ENCODE assay signal across 8 cellular contexts in genomic region chr11:119100960-119101349, GRCh38. TPM values are rescaled to one million over a fixed set of nuclear protein-coding genes. Genes with fewer than 3 reads are reported as not detected.
A peak's percentile ranks its signal among the peaks of the same experiment; 100 is the strongest.
DNase-seq lines count a peak whose midpoint lies in the region; ATAC-seq, FAIRE-seq and TF ChIP-seq lines count a peak whose summit lies in the region.

No MANE protein-coding gene starts in this region.

- peak overlapping the region; percentile 97 for H3K4me2 ChIP-seq in OCI-LY1 (ENCODE audit: low read length)
- H3K4me2 ChIP-seq in endothelial cell of umbilical vein (ENCODE audit: insufficient read depth, low read length): peak overlapping the region; percentile 91

- peak; percentile 55 for FAIRE-seq in endothelial cell of umbilical vein (lab: Jason Lieb, UNC)

- H3K9me2 ChIP-seq in OCI-LY1 (ENCODE audit: low read depth, low read length): no peaks in the 10 kb centered on the region

- H3K9me3 ChIP-seq in Caco-2: no peaks in the 10 kb centered on the region
- no peaks in the 10 kb centered on the region for H3K9me3 ChIP-seq in OCI-LY1 (ENCODE audit: low read length)
- H3K9me3 ChIP-seq in endothelial cell of umbilical vein (replicated peaks; ENCODE audit: control insufficient read depth, insufficient read depth, low read length): no peaks in the 10 kb centered on the region

- DNase-seq in Caco-2 (no peak), endothelial cell of umbilical vein (ENCODE audit: low read depth, low spot score) (no peak), osteocyte (ENCODE audit: extremely low spot score, unreplicated experiment) (no peak), hypothalamus (lab: John Stamatoyannopoulos, UW) (no peak), DMS114 treated with DMSO at 0.1 percent for 48 hours (lab: John Stamatoyannopoulos, UW; ENCODE audit: unreplicated experiment) (no peak)

- POLR2A ChIA-PET in Caco-2 (lab: Charles Lee): interaction anchor here (1.5 to 2.3 kb wide), 2 partner anchors 21 to 103 kb away, joined by 6 to 71 read pairs; partner anchors contain the start of genes CENATAC and HINFP
- POLR2A ChIA-PET in endothelial cell of umbilical vein (lab: Charles Lee): no interaction called here

- H3K27ac ChIP-seq in OCI-LY1 (ENCODE audit: low read depth, low read length, poor library complexity, severe bottlenecking) (peak overlapping the region; percentile 36), endothelial cell of umbilical vein (ENCODE audit: insufficient read depth, low read depth, low read length) (peak overlapping the region; percentile 94)

- H3K27me3 ChIP-seq in Caco-2 (replicated peaks; ENCODE audit: control insufficient read depth, insufficient read depth, low read length): no peaks in the 10 kb centered on the region
- no peaks in the 10 kb centered on the region for H3K27me3 ChIP-seq in OCI-LY1 (ENCODE audit: insufficient read depth, low read length)
- H3K27me3 ChIP-seq in endothelial cell of umbilical vein (ENCODE audit: control insufficient read depth in 2 of 2, insufficient read depth in 2 of 2, low read length in 2 of 2): no peaks in the 10 kb centered on the region

- no peak for TF ChIP-seq POLR2A in endothelial cell of umbilical vein (IDR thresholded peaks at IDR 0.05; ENCODE audit: low read depth, low read length)

- BruUV-seq in Caco-2 (replicated peaks; lab: Mats Ljungman, UMichigan) (no TSS peak), endothelial cell of umbilical vein (replicated peaks; lab: Mats Ljungman, UMichigan) (no TSS peak)

- no peaks in the 10 kb centered on the region for H3K9me1 ChIP-seq in endothelial cell of umbilical vein (replicated peaks; ENCODE audit: control insufficient read depth, extremely low read depth, insufficient read depth, low read length)

- H3K9me3 Mint-ChIP-seq in Caco-2 (ENCODE audit: unreplicated experiment): no peaks in the 10 kb centered on the region
- H3K9me3 Mint-ChIP-seq in osteocyte (ENCODE audit: unreplicated experiment): no peaks in the 10 kb centered on the region

- H3K27ac Mint-ChIP-seq in Caco-2 (ENCODE audit: unreplicated experiment) (peak overlapping the region; percentile 98), osteocyte (ENCODE audit: unreplicated experiment) (peak overlapping the region; percentile 100)

- peaks cover 18% of the 10 kb centered on the region for H3K4me1 ChIP-seq in Caco-2
- H3K4me1 ChIP-seq in OCI-LY1 (ENCODE audit: insufficient read depth, low read length, severe bottlenecking): peaks cover 43% of the 10 kb centered on the region
- peaks cover 19% of the 10 kb centered on the region for H3K4me1 ChIP-seq in endothelial cell of umbilical vein (ENCODE audit: control insufficient read depth, extremely low read depth, insufficient read depth, low read length)

- CTCF ChIA-PET in Caco-2 (lab: Charles Lee): no interaction called here
- CTCF ChIA-PET in endothelial cell of umbilical vein (lab: Charles Lee): no interaction called here

- H3K4me3 ChIP-seq in Caco-2 (ENCODE audit: low read depth, low read length) (peak overlapping the region; percentile 43), OCI-LY1 (ENCODE audit: low read depth, low read length, poor library complexity, severe bottlenecking) (peak overlapping the region; percentile 98), endothelial cell of umbilical vein (replicated peaks in 1 of 3; ENCODE audit: insufficient read depth in 1 of 3, low read depth in 1 of 3, low read length in 3 of 3) (peak overlapping the region; percentile 81 to 97 (median 86))

- no peak overlapping the region for H2AFZ ChIP-seq in OCI-LY1 (ENCODE audit: low read length)
- H2AFZ ChIP-seq in endothelial cell of umbilical vein (ENCODE audit: low read depth, low read length): peak overlapping the region; percentile 65

- intact Hi-C loops in Caco-2 (cut with micrococcal nuclease; ENCODE audit: unreplicated experiment) (loop anchor here (1.0 kb wide), 2 partner anchors 20 to 34 kb away; partner anchors contain the start of genes HINFP and VPS11), endothelial cell of umbilical vein (cut with micrococcal nuclease) (loop anchor here (1.0 to 2.0 kb wide), 2 partner anchors 34 to 44 kb away; partner anchors contain the start of gene VPS11)

- H3K4me1 Mint-ChIP-seq in Caco-2 (ENCODE audit: low read depth, unreplicated experiment) (peaks cover 28% of the 10 kb centered on the region), osteocyte (ENCODE audit: unreplicated experiment) (peaks cover 32% of the 10 kb centered on the region)

- H3K36me3 ChIP-seq in Caco-2 (ENCODE audit: control insufficient read depth, insufficient read depth, low read length): peaks cover 3% of the 10 kb centered on the region; the same call in 1 of the 2 replicates
- peaks cover 29% of the 10 kb centered on the region for H3K36me3 ChIP-seq in OCI-LY1 (ENCODE audit: insufficient read depth, low read length)
- peaks cover 7 to 19% of the 10 kb centered on the region in 2 experiments for H3K36me3 ChIP-seq in endothelial cell of umbilical vein (ENCODE audit: control insufficient read depth in 2 of 2, extremely low read depth in 1 of 2, insufficient read depth in 2 of 2, low read length in 2 of 2)

- H3K27me3 Mint-ChIP-seq in Caco-2 (ENCODE audit: insufficient read depth, unreplicated experiment) (no peaks in the 10 kb centered on the region), osteocyte (ENCODE audit: unreplicated experiment) (no peaks in the 10 kb centered on the region)

- TF ChIP-seq CTCF in Caco-2 (IDR thresholded peaks at IDR 0.05; ENCODE audit: insufficient read depth in 1 of 2, low read depth in 1 of 2, low read length in 1 of 2, severe bottlenecking in 1 of 2, unreplicated experiment in 1 of 2): no peak
- no peak for TF ChIP-seq CTCF in OCI-LY1 (IDR thresholded peaks at IDR 0.05; ENCODE audit: low read length)
- no peak for TF ChIP-seq CTCF in endothelial cell of umbilical vein (IDR thresholded peaks at IDR 0.05; ENCODE audit: extremely low read depth in 1 of 2, insufficient read depth in 1 of 2, low read depth in 1 of 2, low read length in 2 of 2)
- TF ChIP-seq CTCF in osteocyte (IDR thresholded peaks at IDR 0.05): no peak

- no peak for ATAC-seq in GM18519 (IDR thresholded peaks at IDR 0.05; ENCODE audit: low FRiP score, unreplicated experiment)
- no peak for ATAC-seq in GM21390 (IDR thresholded peaks at IDR 0.05; ENCODE audit: unreplicated experiment)

- dilution Hi-C loops in endothelial cell of umbilical vein (cut with MboI; ENCODE audit: extremely low pct_ligation_motif_present, low sequenced_read_pairs): no loop called here

- peaks cover 59% of the 10 kb centered on the region for H3K36me3 Mint-ChIP-seq in Caco-2 (ENCODE audit: insufficient read depth, unreplicated experiment)
- H3K36me3 Mint-ChIP-seq in osteocyte (ENCODE audit: unreplicated experiment): peaks cover 19% of the 10 kb centered on the region

- H3K9ac ChIP-seq in OCI-LY1 (ENCODE audit: low read length) (peak overlapping the region; percentile 88), endothelial cell of umbilical vein (replicated peaks; ENCODE audit: extremely low read depth, insufficient read depth, low read length) (peak overlapping the region; percentile 89)

- H3K79me2 ChIP-seq in OCI-LY1 (ENCODE audit: insufficient read depth, low read length): no peaks in the 10 kb centered on the region
- H3K79me2 ChIP-seq in endothelial cell of umbilical vein (ENCODE audit: control insufficient read depth, insufficient read depth, low read length): peaks cover 15% of the 10 kb centered on the region

- no peaks in the 10 kb centered on the region; the same call in 1 of the 2 replicates for H3F3A ChIP-seq in OCI-LY1 (ENCODE audit: insufficient read depth, low read length)

- H4K20me1 ChIP-seq in OCI-LY1 (ENCODE audit: insufficient read depth, low read length) (no peaks in the 10 kb centered on the region), endothelial cell of umbilical vein (replicated peaks; ENCODE audit: control insufficient read depth, extremely low read depth, insufficient read depth, low read length) (no peaks in the 10 kb centered on the region)

- H3K4me3 Mint-ChIP-seq in Caco-2 (ENCODE audit: unreplicated experiment): peak overlapping the region; percentile 85
- H3K4me3 Mint-ChIP-seq in osteocyte (ENCODE audit: unreplicated experiment): peak overlapping the region; percentile 97

RNA-seq across cellular contexts. Expression of gene DPAGT1, which starts 0.7 kb away (rescaled TPM):
- total RNA-seq in Caco-2 (2022) (117 and 119 TPM in 2 replicates), endothelial cell of umbilical vein (48.4 and 62.0 TPM in 2 replicates), osteocyte (44.4 and 45.2 TPM in 2 replicates)
- 203 and 212 TPM in 2 replicates for polyA plus RNA-seq in endothelial cell of umbilical vein
- polyA plus RNA-seq in endothelial cell of umbilical vein (2011; cell fraction: cytosol; rRNA removed): 61.5 and 62.3 TPM in 2 replicates
- polyA plus RNA-seq in endothelial cell of umbilical vein (2011; cell fraction: nucleus; rRNA removed): 193 and 217 TPM in 2 replicates
- polyA plus RNA-seq in endothelial cell of umbilical vein (2012): 48.5 and 55.0 TPM in 2 replicates
- 139 and 143 TPM in 2 replicates for polyA minus RNA-seq in endothelial cell of umbilical vein
- 26.4 TPM for polyA minus RNA-seq in endothelial cell of umbilical vein (2011; cell fraction: cytosol; rRNA and poly(A)+ RNA removed)
- 47.7 and 59.0 TPM in 2 replicates for polyA minus RNA-seq in endothelial cell of umbilical vein (2011; cell fraction: nucleus; rRNA and poly(A)+ RNA removed)

RNA-seq across cellular contexts. Expression of gene C2CD2L, which starts 6.2 kb away (rescaled TPM):
- 14.7 and 15.4 TPM in 2 replicates for total RNA-seq in Caco-2 (2022)
- total RNA-seq in endothelial cell of umbilical vein: 10.4 and 10.5 TPM in 2 replicates
- 9.1 and 10.2 TPM in 2 replicates for polyA plus RNA-seq in endothelial cell of umbilical vein
- polyA plus RNA-seq in endothelial cell of umbilical vein (2011; cell fraction: cytosol; rRNA removed): 5.2 and 7.3 TPM in 2 replicates
- 14.9 and 16.1 TPM in 2 replicates for polyA plus RNA-seq in endothelial cell of umbilical vein (2011; cell fraction: nucleus; rRNA removed)
- 6.6 and 7.6 TPM in 2 replicates for polyA plus RNA-seq in endothelial cell of umbilical vein (2012)
- polyA minus RNA-seq in endothelial cell of umbilical vein: 16.0 and 17.0 TPM in 2 replicates
- polyA minus RNA-seq in endothelial cell of umbilical vein (2011; cell fraction: cytosol; rRNA and poly(A)+ RNA removed): 6.7 TPM
- polyA minus RNA-seq in endothelial cell of umbilical vein (2011; cell fraction: nucleus; rRNA and poly(A)+ RNA removed): 9.4 and 14.3 TPM in 2 replicates
- 10.9 and 11.7 TPM in 2 replicates for total RNA-seq in osteocyte

RNA-seq across cellular contexts. Expression of gene HMBS, which starts 16.3 kb away (rescaled TPM):
- total RNA-seq in Caco-2 (2022): 94.9 and 95.7 TPM in 2 replicates
- 13.5 and 16.1 TPM in 2 replicates for total RNA-seq in endothelial cell of umbilical vein
- 23.9 and 24.8 TPM in 2 replicates for polyA plus RNA-seq in endothelial cell of umbilical vein
- polyA plus RNA-seq in endothelial cell of umbilical vein (2011; cell fraction: cytosol; rRNA removed): 26.5 and 26.8 TPM in 2 replicates
- 32.3 and 32.4 TPM in 2 replicates for polyA plus RNA-seq in endothelial cell of umbilical vein (2011; cell fraction: nucleus; rRNA removed)
- polyA plus RNA-seq in endothelial cell of umbilical vein (2012): 19.0 and 21.7 TPM in 2 replicates
- 17.8 and 18.6 TPM in 2 replicates for polyA minus RNA-seq in endothelial cell of umbilical vein
- 31.5 TPM for polyA minus RNA-seq in endothelial cell of umbilical vein (2011; cell fraction: cytosol; rRNA and poly(A)+ RNA removed)
- polyA minus RNA-seq in endothelial cell of umbilical vein (2011; cell fraction: nucleus; rRNA and poly(A)+ RNA removed): 7.9 and 8.6 TPM in 2 replicates
- total RNA-seq in osteocyte: 15.7 and 18.6 TPM in 2 replicates

RNA-seq across cellular contexts. Expression of gene HINFP, which starts 20.4 kb away (rescaled TPM):
- total RNA-seq in Caco-2 (2022): 61.6 and 65.2 TPM in 2 replicates
- total RNA-seq in endothelial cell of umbilical vein: 32.6 and 33.4 TPM in 2 replicates
- 30.8 and 34.6 TPM in 2 replicates for polyA plus RNA-seq in endothelial cell of umbilical vein
- 21.0 and 21.9 TPM in 2 replicates for polyA plus RNA-seq in endothelial cell of umbilical vein (2011; cell fraction: cytosol; rRNA removed)
- polyA plus RNA-seq in endothelial cell of umbilical vein (2011; cell fraction: nucleus; rRNA removed): 102 and 113 TPM in 2 replicates
- 11.6 and 15.8 TPM in 2 replicates for polyA plus RNA-seq in endothelial cell of umbilical vein (2012)
- 39.0 and 42.6 TPM in 2 replicates for polyA minus RNA-seq in endothelial cell of umbilical vein
- polyA minus RNA-seq in endothelial cell of umbilical vein (2011; cell fraction: cytosol; rRNA and poly(A)+ RNA removed): 13.6 TPM
- 33.2 and 47.0 TPM in 2 replicates for polyA minus RNA-seq in endothelial cell of umbilical vein (2011; cell fraction: nucleus; rRNA and poly(A)+ RNA removed)
- 26.1 and 27.6 TPM in 2 replicates for total RNA-seq in osteocyte

RNA-seq across cellular contexts. Expression of gene VPS11, which starts 33.3 kb away (rescaled TPM):
- 43.2 and 47.7 TPM in 2 replicates for total RNA-seq in Caco-2 (2022)
- 27.0 and 31.0 TPM in 2 replicates for total RNA-seq in endothelial cell of umbilical vein
- polyA plus RNA-seq in endothelial cell of umbilical vein: 25.4 and 26.4 TPM in 2 replicates
- polyA plus RNA-seq in endothelial cell of umbilical vein (2011; cell fraction: cytosol; rRNA removed): 20.2 and 20.7 TPM in 2 replicates
- 55.8 and 72.8 TPM in 2 replicates for polyA plus RNA-seq in endothelial cell of umbilical vein (2011; cell fraction: nucleus; rRNA removed)
- 31.0 and 34.4 TPM in 2 replicates for polyA plus RNA-seq in endothelial cell of umbilical vein (2012)
- 30.4 and 39.4 TPM in 2 replicates for polyA minus RNA-seq in endothelial cell of umbilical vein
- 10.0 TPM for polyA minus RNA-seq in endothelial cell of umbilical vein (2011; cell fraction: cytosol; rRNA and poly(A)+ RNA removed)
- 28.3 and 30.2 TPM in 2 replicates for polyA minus RNA-seq in endothelial cell of umbilical vein (2011; cell fraction: nucleus; rRNA and poly(A)+ RNA removed)
- total RNA-seq in osteocyte: 42.6 and 45.9 TPM in 2 replicates

Comparison
In these comparisons a context has a peak if more than half of its experiments do, and no peak if none do; other contexts are left out.
1. H3K4me3 ChIP-seq: peak in every context shown above with its lines; median percentile 98 in OCI-LY1; 86 in endothelial cell of umbilical vein; 43 in Caco-2.